ENCODE assay signal across 11 cellular contexts in genomic region chr12:112018571-112019237, GRCh38. TPM values are rescaled to one million over a fixed set of nuclear protein-coding genes. Genes with fewer than 3 reads are reported as not detected.
DNase-seq lines count a peak whose midpoint lies in the region; ATAC-seq and TF ChIP-seq lines count a peak whose summit lies in the region.
"Had no signal": no experiment of that assay in that cellular context is flagged by ENCODE, and none has a peak within 500 bp of the region (broad histone marks: within the 10 kb centered on the region; RNA-seq: fewer than 3 reads in every experiment).

No MANE protein-coding gene starts in this region.

- H3K4me3 Mint-ChIP-seq in CD8-positive, alpha-beta T cell, result no peak overlapping the region
- H3K4me3 Mint-ChIP-seq: T-helper 1 cell treated with Interleukin-12 subunit alpha and Interleukin-12 subunit beta and Interleukin-4 antibody, amounts not matched to agents 30 μg/mL and 1 μg/mL, for 36 hours had no signal

- H2AFZ ChIP-seq in Loucy (ENCODE audit: low read length), result no peak overlapping the region

- CTCF ChIA-PET in CD8-positive, alpha-beta T cell (lab: Charles Lee), result no interaction called here

- peak overlapping the region; percentile 73 for H3K27ac Mint-ChIP-seq in CD8-positive, alpha-beta T cell
- H3K27ac Mint-ChIP-seq: T-helper 1 cell treated with Interleukin-12 subunit alpha and Interleukin-12 subunit beta and Interleukin-4 antibody, amounts not matched to agents 30 μg/mL and 1 μg/mL, for 36 hours had no signal

- no peaks in the 10 kb centered on the region for H3K27me3 ChIP-seq in CD8-positive, alpha-beta T cell (ENCODE audit: insufficient read depth, low read length)
- no peaks in the 10 kb centered on the region for H3K27me3 ChIP-seq in Loucy (ENCODE audit: insufficient read depth, low read length, poor library complexity, severe bottlenecking)

- peaks cover 65% of the 10 kb centered on the region for H3K4me1 Mint-ChIP-seq in CD8-positive, alpha-beta T cell (ENCODE audit: low read depth)

- no peaks in the 10 kb centered on the region for H3K9me3 ChIP-seq in CD8-positive, alpha-beta T cell (ENCODE audit: low read length)
- H3K9me3 ChIP-seq in Loucy (ENCODE audit: insufficient read depth, low read depth, low read length), result no peaks in the 10 kb centered on the region
- H3K9me3 ChIP-seq: psoas muscle had no signal

- no peak overlapping the region for H3K4me3 ChIP-seq in CD8-positive, alpha-beta T cell (ENCODE audit: low read depth, low read length)
- no peak overlapping the region for H3K4me3 ChIP-seq in Loucy (ENCODE audit: low read length, poor library complexity, severe bottlenecking)
- H3K4me3 ChIP-seq: psoas muscle had no signal

- POLR2A ChIA-PET in CD8-positive, alpha-beta T cell (lab: Charles Lee), result no interaction called here

- H4K20me1 ChIP-seq in Loucy (ENCODE audit: insufficient read depth, low read length, poor library complexity, severe bottlenecking), result peaks cover 41% of the 10 kb centered on the region

- H3F3A ChIP-seq in Loucy (ENCODE audit: low read depth), result no peaks in the 10 kb centered on the region

- TF ChIP-seq CTCF in CD8-positive, alpha-beta T cell (IDR thresholded peaks at IDR 0.05), result no peak
- no peak for TF ChIP-seq CTCF in Loucy (conservative IDR thresholded peaks at IDR 0.05; ENCODE audit: low read length)

- peaks cover 73% of the 10 kb centered on the region for H3K79me2 ChIP-seq in Loucy (ENCODE audit: insufficient read depth, low read length)

- peaks cover 40% of the 10 kb centered on the region for H3K36me3 ChIP-seq in CD8-positive, alpha-beta T cell (ENCODE audit: insufficient read depth, low read length)
- H3K36me3 ChIP-seq in Loucy (ENCODE audit: insufficient read depth, low read length), result peaks cover 41% of the 10 kb centered on the region

- no peaks in the 10 kb centered on the region for H3K9me2 ChIP-seq in Loucy (replicated peaks; ENCODE audit: low read depth, low read length)

- no peak for ATAC-seq in CD8-positive, alpha-beta T cell
- ATAC-seq in GM21381 (IDR thresholded peaks at IDR 0.05; ENCODE audit: unreplicated experiment) (no peak), GM18519 (IDR thresholded peaks at IDR 0.05; ENCODE audit: low FRiP score, unreplicated experiment) (no peak), GM18870 (IDR thresholded peaks at IDR 0.05; ENCODE audit: unreplicated experiment) (no peak), left cardiac atrium (no peak)

- H3K4me1 ChIP-seq in CD8-positive, alpha-beta T cell (ENCODE audit: insufficient read depth, low read length), result peaks cover 31% of the 10 kb centered on the region
- H3K4me1 ChIP-seq in Loucy (ENCODE audit: insufficient read depth, low read length, poor library complexity, severe bottlenecking), result peaks cover 16% of the 10 kb centered on the region

- H3K4me2 ChIP-seq in Loucy (ENCODE audit: low read depth, low read length, poor library complexity, severe bottlenecking), result peak overlapping the region; percentile 43

- H3K36me3 Mint-ChIP-seq in CD8-positive, alpha-beta T cell, result peaks cover 77% of the 10 kb centered on the region

- no peaks in the 10 kb centered on the region for H3K27me3 Mint-ChIP-seq in CD8-positive, alpha-beta T cell (ENCODE audit: low read depth)

- intact Hi-C loops in CD8-positive, alpha-beta T cell (cut with DNase I, micrococcal nuclease), result loop anchor here in 1 of 2 experiments (10.0 kb wide), 1 partner anchor 396 kb away; the partner anchor contains the start of gene PTPN11
- intact Hi-C loops in left cardiac atrium (cut with DNase I), result no loop called here

- DNase-seq in CD8-positive, alpha-beta T cell, result no peak
- peak; percentile 43 for DNase-seq in amniotic stem cell (lab: John Stamatoyannopoulos, UW)
- peak; percentile 6 to 53 for DNase-seq in lung microvascular endothelial cell (ENCODE audit: low read depth in 2 of 2)
- no peak for DNase-seq in left cardiac atrium
- DNase-seq: amygdala, psoas muscle had no signal

- H3K27ac ChIP-seq in CD8-positive, alpha-beta T cell (ENCODE audit: low read depth, low read length), result no peak overlapping the region
- H3K27ac ChIP-seq: psoas muscle had no signal

- no peak overlapping the region for H3K9ac ChIP-seq in Loucy (ENCODE audit: low read depth, low read length, poor library complexity, severe bottlenecking)

- no peaks in the 10 kb centered on the region for H3K9me3 Mint-ChIP-seq in CD8-positive, alpha-beta T cell

RNA-seq across cellular contexts. Expression of gene ERP29, which starts 5.5 kb away (rescaled TPM):
- total RNA-seq in CD8-positive, alpha-beta T cell, result 100 to 1,000 TPM; 102 to 111 TPM
- total RNA-seq in lung microvascular endothelial cell (61.5 and 110 TPM in 2 replicates), left cardiac atrium (10 to 100 TPM; 42.2 to 52.3 TPM)

RNA-seq across cellular contexts. Expression of gene TMEM116, which starts 5.7 kb away (rescaled TPM):
- 10 to 100 TPM in 1 of 2 experiments, 1 to 10 TPM in 1; 9.4 to 11.2 TPM for total RNA-seq in CD8-positive, alpha-beta T cell
- total RNA-seq in lung microvascular endothelial cell, result 2.0 and 3.4 TPM in 2 replicates
- 10 to 100 TPM; 11.8 to 18.8 TPM for total RNA-seq in left cardiac atrium

Comparison
In these comparisons a context has a peak if more than half of its experiments do, and no peak if none do; other contexts are left out.
1. DNase-seq: peak in amniotic stem cell (single experiment) and lung microvascular endothelial cell (2 of 2); none in CD8-positive, alpha-beta T cell (0 of 7) and left cardiac atrium (single experiment).